Comparison of ENCODE assay signal across 13 cellular contexts in genomic region chr19:37933965-37934364, GRCh38. TPM values are rescaled to one million over a fixed set of nuclear protein-coding genes. Genes with fewer than 3 reads are reported as not detected.
DNase-seq lines count a peak whose midpoint lies in the region; ATAC-seq, FAIRE-seq and TF ChIP-seq lines count a peak whose summit lies in the region.
"Had no signal": no experiment of that assay in that cellular context is flagged by ENCODE, and none has a peak within 500 bp of the region (broad histone marks: within the 10 kb centered on the region; RNA-seq: fewer than 3 reads in every experiment).

No MANE protein-coding gene starts in this region.

- no peak for TF ChIP-seq POLR2A in spleen (IDR thresholded peaks at IDR 0.05)

- dilution Hi-C loops in keratinocyte (cut with MboI; ENCODE audit: extremely low pct_ligation_motif_present, low sequenced_read_pairs) = no loop called here

- H3K4me1 ChIP-seq in keratinocyte (ENCODE audit: control insufficient read depth, extremely low read depth, insufficient read depth, low read length) = peaks cover 36% of the 10 kb centered on the region
- peaks cover 15 to 81% (median 46%) of the 10 kb centered on the region in 6 donors for H3K4me1 ChIP-seq in spleen

- no peak for ATAC-seq in GM18498 (IDR thresholded peaks at IDR 0.05; ENCODE audit: unreplicated experiment)
- no peak for ATAC-seq in HG03045 (IDR thresholded peaks at IDR 0.05; ENCODE audit: unreplicated experiment)

- peak overlapping the region; percentile 51 for H3K27ac ChIP-seq in keratinocyte (ENCODE audit: control insufficient read depth, insufficient read depth, low read length)
- peak overlapping the region in 3 of 8 donors; percentile 70 to 87 (median 83) for H3K27ac ChIP-seq in spleen
- H3K27ac ChIP-seq: ovary had no signal

- H3K79me2 ChIP-seq in keratinocyte (ENCODE audit: control insufficient read depth, insufficient read depth, low read length) = peaks cover 21% of the 10 kb centered on the region

- intact Hi-C loops in spleen (cut with DNase I; ENCODE audit: low total_unique reads) = no loop called here

- H3K9ac ChIP-seq in keratinocyte (ENCODE audit: control insufficient read depth, extremely low read depth, insufficient read depth, low read length) = no peak overlapping the region

- TF ChIP-seq CTCF in keratinocyte (optimal IDR thresholded peaks at IDR 0.05 in 1 of 3, IDR thresholded peaks at IDR 0.05 in 1 of 3, conservative IDR thresholded peaks at IDR 0.05 in 1 of 3; ENCODE audit: extremely low read depth in 1 of 3, insufficient read depth in 2 of 3, low read length in 3 of 3) (no peak), spleen (IDR thresholded peaks at IDR 0.05 in 8 of 11, conservative IDR thresholded peaks at IDR 0.05 in 3 of 11) (no peak)

- DNase-seq in DMS153 (lab: John Stamatoyannopoulos, UW) = peak; percentile 6
- DNase-seq in DMS153 treated with DMSO at 0.1 percent for 48 hours (lab: John Stamatoyannopoulos, UW; ENCODE audit: unreplicated experiment) = no peak
- peak; percentile 60 for DNase-seq in astrocyte of the hippocampus (ENCODE audit: low read depth, low spot score)
- DNase-seq in keratinocyte (ENCODE audit: low read depth, low spot score) = no peak
- peak; percentile 25 for DNase-seq in spleen
- no peak for DNase-seq in activated naive CD4-positive, alpha-beta T cell treated with anti-CD3 and anti-CD28 coated beads, Interleukin-2, amount 50 U/mL, for 16 hours
- DNase-seq: esophagus squamous epithelium, KG1, ovary had no signal

- H3K4me2 ChIP-seq in keratinocyte (ENCODE audit: control insufficient read depth, extremely low read depth, insufficient read depth, low read depth, low read length) = peak overlapping the region; percentile 93

- H3K36me3 ChIP-seq in keratinocyte (ENCODE audit: control insufficient read depth in 2 of 2, extremely low read depth in 1 of 2, insufficient read depth in 2 of 2, low read length in 2 of 2) = peaks cover 0 to 3% of the 10 kb centered on the region in 2 experiments
- H3K36me3 ChIP-seq in spleen = peaks cover 0 to 15% (median 0%) of the 10 kb centered on the region in 6 donors
- H3K36me3 ChIP-seq: esophagus squamous epithelium, ovary had no signal

- H3K27me3 ChIP-seq in keratinocyte (ENCODE audit: control insufficient read depth, extremely low read depth, insufficient read depth, low read length) (no peaks in the 10 kb centered on the region), spleen (replicated peaks in 1 of 7) (no peaks in the 10 kb centered on the region)
- H3K27me3 ChIP-seq: esophagus squamous epithelium, ovary had no signal

- no peak for FAIRE-seq in keratinocyte (lab: Jason Lieb, UNC)
- FAIRE-seq: A204.1 had no signal

- no peaks in the 10 kb centered on the region for H3K9me1 ChIP-seq in keratinocyte (ENCODE audit: control insufficient read depth, extremely low read depth, insufficient read depth, low read length)

- no peaks in the 10 kb centered on the region for H3K9me3 ChIP-seq in keratinocyte (ENCODE audit: control insufficient read depth, low read depth, low read length)
- peaks cover 3 to 18% (median 13%) of the 10 kb centered on the region in 8 donors for H3K9me3 ChIP-seq in spleen

- H3K4me3 ChIP-seq in keratinocyte (ENCODE audit: control insufficient read depth in 2 of 3, extremely low read depth in 1 of 3, insufficient read depth in 2 of 3, low read depth in 1 of 3, low read length in 3 of 3) (no peak overlapping the region), spleen (no peak overlapping the region)
- H3K4me3 ChIP-seq: esophagus squamous epithelium, ovary had no signal

- no peaks in the 10 kb centered on the region for H4K20me1 ChIP-seq in keratinocyte (ENCODE audit: control insufficient read depth, extremely low read depth, insufficient read depth, low read length)

- WGBS in spleen, 5 donors = 85 to 89% (median 86%) methylated on average over 9 of the region's 9 CpGs

- no peak overlapping the region for H2AFZ ChIP-seq in keratinocyte (ENCODE audit: control insufficient read depth, low read length)

RNA-seq across cellular contexts. Expression of gene SIPA1L3, which starts 27.0 kb away (rescaled TPM):
- polyA plus RNA-seq in keratinocyte = 8.0 to 17.4 TPM (median 9.5 TPM) in 3 replicates
- 29.3 TPM for polyA plus RNA-seq in keratinocyte (2011; ENCODE audit: low read depth)
- polyA plus RNA-seq in keratinocyte (2011; cell fraction: cytosol; rRNA removed) = 9.5 and 16.8 TPM in 2 replicates
- 17.5 and 25.8 TPM in 2 replicates for polyA plus RNA-seq in keratinocyte (2011; cell fraction: nucleus; rRNA removed)
- polyA plus RNA-seq in keratinocyte (2012; ENCODE audit: low replicate concordance) = 20.9 and 27.3 TPM in 2 replicates
- 17.8 to 171 TPM (median 24.3 TPM) in 3 replicates for polyA minus RNA-seq in keratinocyte
- polyA minus RNA-seq in keratinocyte (2011; cell fraction: cytosol; rRNA and poly(A)+ RNA removed) = 51.4 TPM
- polyA minus RNA-seq in keratinocyte (2011; cell fraction: nucleus; rRNA and poly(A)+ RNA removed) = 36.1 and 51.0 TPM in 2 replicates
- total RNA-seq in spleen = 10 to 100 TPM; 35.9 to 62.6 (median 45.1) TPM
- polyA plus RNA-seq in spleen = 10 to 100 TPM in 1 of 3 donors, 1 to 10 TPM in 2; 5.4 to 13.4 (median 5.4) TPM

RNA-seq across cellular contexts. Expression of gene WDR87, which starts 27.6 kb away (rescaled TPM):
- polyA plus RNA-seq in keratinocyte (not detected in 3 replicates), spleen (not detected)
- not detected for polyA plus RNA-seq in keratinocyte (2011; ENCODE audit: low read depth)
- not detected in 2 replicates for polyA plus RNA-seq in keratinocyte (2011; cell fraction: cytosol; rRNA removed)
- 0.01 TPM in 2 replicates for polyA plus RNA-seq in keratinocyte (2011; cell fraction: nucleus; rRNA removed)
- polyA plus RNA-seq in keratinocyte (2012; ENCODE audit: low replicate concordance) = 0.08 TPM in 1 of 2 replicates, not detected in the other
- polyA minus RNA-seq in keratinocyte = not detected in 3 replicates
- polyA minus RNA-seq in keratinocyte (2011; cell fraction: cytosol; rRNA and poly(A)+ RNA removed) = not detected
- not detected in 2 replicates for polyA minus RNA-seq in keratinocyte (2011; cell fraction: nucleus; rRNA and poly(A)+ RNA removed)
- total RNA-seq in spleen = not detected
- total RNA-seq: activated T-helper 1 cell treated with anti-CD3 and anti-CD28 coated beads, Interleukin-12 subunit alpha, Interleukin-12 subunit beta, Interleukin-2, Interleukin-4 antibody, amounts not matched to agents 30 ng/mL and 10 ng/mL and 1 ng/mL, durations not matched to agents 14 hours and 24 hours and 36 hours; esophagus squamous epithelium; ovary had no signal
- polyA plus RNA-seq: ovary had no signal

Comparison
In these comparisons a context has a peak if more than half of its experiments do, and no peak if none do; other contexts are left out.
1. DNase-seq: peak in DMS153 (single experiment), astrocyte of the hippocampus (single experiment) and spleen (single experiment); none in DMS153 treated with DMSO at 0.1 percent for 48 hours (single experiment), keratinocyte (single experiment) and activated naive CD4-positive, alpha-beta T cell treated with anti-CD3 and anti-CD28 coated beads, Interleukin-2, amount 50 U/mL, for 16 hours (single experiment).